ENCODE assay signal across 1 cellular context in genomic region chr6:139099984-139100383, GRCh38.
TF ChIP-seq lines count a peak whose summit lies in the region.

No MANE protein-coding gene starts in this region.

TF ChIP-seq in GM12878, 131 proteins besides CTCF, POLR2A, EP300 and RAD21 (continued from another document and continues in another):
- no peak for TF ChIP-seq ZNF592 (IDR thresholded peaks at IDR 0.05)
- no peak for TF ChIP-seq IKZF1 (conservative IDR thresholded peaks at IDR 0.05)
- no peak for TF ChIP-seq ZNF274 (IDR thresholded peaks at IDR 0.05; ENCODE audit: insufficient read depth, insufficient read length)
- no peak for TF ChIP-seq TCF12 (IDR thresholded peaks at IDR 0.05; ENCODE audit: low read depth, low read length)
- TF ChIP-seq ATF2 (IDR thresholded peaks at IDR 0.05; ENCODE audit: low read length) = peak; percentile 88
- TF ChIP-seq RFX5 (IDR thresholded peaks at IDR 0.05; ENCODE audit: low read depth, low read length) = no peak
- TF ChIP-seq ZBTB11 (CRISPR knock-in tag; IDR thresholded peaks at IDR 0.05) = no peak
- TF ChIP-seq CHD1 (IDR thresholded peaks at IDR 0.05; ENCODE audit: low read depth, low read length) = no peak
- TF ChIP-seq DPF2 (IDR thresholded peaks at IDR 0.05) = 0 out of 2 replicates have a peak, but pooled peaks have one; percentile 50
- no peak for TF ChIP-seq FOXK2 (IDR thresholded peaks at IDR 0.05)
- TF ChIP-seq KLF5 (IDR thresholded peaks at IDR 0.05; ENCODE audit: partially characterized antibody) = no peak
- TF ChIP-seq BCLAF1 (IDR thresholded peaks at IDR 0.05) = no peak
- no peak for TF ChIP-seq ZNF622 (IDR thresholded peaks at IDR 0.05)
- peak; percentile 82 for TF ChIP-seq CREB1 (IDR thresholded peaks at IDR 0.05; ENCODE audit: low read depth)
- TF ChIP-seq NRF1 (conservative IDR thresholded peaks at IDR 0.05; ENCODE audit: low read depth, low read length) = no peak
- TF ChIP-seq GABPA (IDR thresholded peaks at IDR 0.05; ENCODE audit: low read depth) = 0 out of 2 replicates have a peak, but pooled peaks have one; percentile 32
- no peak for TF ChIP-seq NKRF (conservative IDR thresholded peaks at IDR 0.05)
- peak; percentile 72 for TF ChIP-seq SKIL (IDR thresholded peaks at IDR 0.05; ENCODE audit: low read depth, poor library complexity, severe bottlenecking)
- peak; percentile 32 for TF ChIP-seq RELA (IDR thresholded peaks at IDR 0.05; ENCODE audit: borderline replicate concordance, partially characterized antibody)
- peak in 1 of 2 experiments; percentile 34; a peak in 1 of 4 replicates for TF ChIP-seq ETV6 (conservative IDR thresholded peaks at IDR 0.05 in 1 of 2, IDR thresholded peaks at IDR 0.05 in 1 of 2; ENCODE audit: borderline replicate concordance in 1 of 2, low read depth in 1 of 2)
- no peak for TF ChIP-seq MTA3 (IDR thresholded peaks at IDR 0.05; ENCODE audit: borderline replicate concordance, low read length)
- no peak for TF ChIP-seq RB1 (IDR thresholded peaks at IDR 0.05; ENCODE audit: borderline replicate concordance)
- no peak for TF ChIP-seq SIN3A (IDR thresholded peaks at IDR 0.05; ENCODE audit: low read depth, low read length)
- TF ChIP-seq MYC (IDR thresholded peaks at IDR 0.05; ENCODE audit: insufficient read depth, insufficient read length, insufficient replicate concordance, low read length, severe bottlenecking) = no peak
- no peak for TF ChIP-seq HDAC6 (IDR thresholded peaks at IDR 0.05; ENCODE audit: unreplicated experiment)
- peak; percentile 68 for TF ChIP-seq BCL3 (IDR thresholded peaks at IDR 0.05; ENCODE audit: borderline replicate concordance, insufficient read depth, low read depth, low read length, poor library complexity, severe bottlenecking)
- no peak for TF ChIP-seq MXI1 (IDR thresholded peaks at IDR 0.05; ENCODE audit: low read depth, low read length)
- no peak for TF ChIP-seq EGR1 (IDR thresholded peaks at IDR 0.05; ENCODE audit: borderline replicate concordance in 1 of 2, low read depth in 2 of 2, low read length in 2 of 2)
- TF ChIP-seq JUNB (IDR thresholded peaks at IDR 0.05) = peak; percentile 88
- TF ChIP-seq USF1 (IDR thresholded peaks at IDR 0.05; ENCODE audit: borderline replicate concordance, extremely low read length, insufficient read depth, low read depth, low read length) = no peak
- TF ChIP-seq BCL11A (IDR thresholded peaks at IDR 0.05; ENCODE audit: low read depth, low read length) = 0 out of 2 replicates have a peak, but pooled peaks have one; percentile 38
- no peak for TF ChIP-seq GATAD2B (conservative IDR thresholded peaks at IDR 0.05; ENCODE audit: low read depth)
- TF ChIP-seq WRNIP1 (IDR thresholded peaks at IDR 0.05; ENCODE audit: borderline replicate concordance, low read depth, low read length) = no peak
- TF ChIP-seq CBFB (IDR thresholded peaks at IDR 0.05; ENCODE audit: low read depth) = no peak
- TF ChIP-seq RBBP5 (conservative IDR thresholded peaks at IDR 0.05) = no peak
- TF ChIP-seq ZBED1 (IDR thresholded peaks at IDR 0.05; ENCODE audit: borderline replicate concordance) = peak; percentile 59; the same call in 1 of the 2 replicates
- no peak for TF ChIP-seq ZNF207 (IDR thresholded peaks at IDR 0.05; ENCODE audit: borderline replicate concordance)
- TF ChIP-seq ZBTB4 (CRISPR knock-in tag; IDR thresholded peaks at IDR 0.05) = no peak
